Comparison of ENCODE assay signal across 8 cellular contexts in genomic region chr2:132547089-132547687, GRCh38.
A peak's percentile ranks its signal among the peaks of the same experiment; 100 is the strongest.
DNase-seq lines count a peak whose midpoint lies in the region; ATAC-seq, FAIRE-seq and TF ChIP-seq lines count a peak whose summit lies in the region.

No MANE protein-coding gene starts in this region.

- no peaks in the 10 kb centered on the region for H3K27me3 ChIP-seq in K562 (ENCODE audit: control insufficient read depth in 2 of 2, insufficient read depth in 2 of 2, low read length in 2 of 2)

- peak; percentile 75 for ATAC-seq in K562
- ATAC-seq in GM21723 (IDR thresholded peaks at IDR 0.05; ENCODE audit: unreplicated experiment): no peak

- no peaks in the 10 kb centered on the region for H3K9me3 ChIP-seq in K562 (replicated peaks; ENCODE audit: control insufficient read depth, insufficient read depth, low read depth, low read length)

- H3K79me2 ChIP-seq in K562 (ENCODE audit: control insufficient read depth, insufficient read depth, low read length): no peaks in the 10 kb centered on the region

- H4K20me1 ChIP-seq in K562 (replicated peaks; ENCODE audit: control insufficient read depth, insufficient read depth, low read length): no peaks in the 10 kb centered on the region

- no TSS peak for BruUV-seq in K562 (replicated peaks; lab: Mats Ljungman, UMichigan)

- no peaks in the 10 kb centered on the region for H3K36me3 ChIP-seq in K562 (ENCODE audit: control insufficient read depth, insufficient read depth, low read length)

- H2AFZ ChIP-seq in K562 (ENCODE audit: low read depth, low read length): no peak overlapping the region

- in situ Hi-C loops in KBM-7 (cut with MboI; ENCODE audit: low pct_unique_long_range_greater_than_20kb, low sequenced_read_pairs): no loop called here
- in situ Hi-C loops in K562 (cut with MboI): no loop called here

- peak; percentile 73 for FAIRE-seq in K562 (lab: Jason Lieb, UNC)

- no peak for TF ChIP-seq POLR2A in K562 (conservative IDR thresholded peaks at IDR 0.05)

- peak; percentile 65 for TF ChIP-seq CTCF in GM12872 (IDR thresholded peaks at IDR 0.05; ENCODE audit: insufficient read depth, low read depth, low read length)
- peak; percentile 58 to 71 (median 63) for TF ChIP-seq CTCF in K562 (IDR thresholded peaks at IDR 0.05 in 2 of 3, conservative IDR thresholded peaks at IDR 0.05 in 1 of 3; ENCODE audit: insufficient read depth in 2 of 3, low read depth in 1 of 3, low read length in 3 of 3)

- TF ChIP-seq RAD21 in K562 (CRISPR knock-in tag; conservative IDR thresholded peaks at IDR 0.05 in 1 of 2, IDR thresholded peaks at IDR 0.05 in 1 of 2): peak; percentile 37 to 69; a peak in 3 of 4 replicates

- WGBS in K562 (ENCODE audit: insufficient coverage, low coverage, missing lambda C conversion rate): 3% methylated on average over 5 of the region's 5 CpGs

- CTCF ChIA-PET in K562 (lab: Yijun Ruan, JAX; ENCODE audit: low intra/inter-chr PET ratio): no interaction called here

- DNase-seq in A172 (ENCODE audit: low spot score) (peak; percentile 80), KBM-7 (peak; percentile 59), RKO (ENCODE audit: low spot score) (peak; percentile 42), K562 (ENCODE audit: extremely low read depth in 1 of 4, low spot score in 3 of 4) (peak; percentile 55 to 71 (median 56)), iPS-NIHi7 (ENCODE audit: extremely low spot score) (peak; percentile 74)
- DNase-seq in stimulated activated CD4-positive, alpha-beta T cell treated with anti-CD3 and anti-CD28 coated beads, Interleukin-15, amount 100 ng/mL, for 48 hours (ENCODE audit: low read depth in 2 of 2): peak; percentile 14 to 49

- no peaks in the 10 kb centered on the region for H3K4me1 ChIP-seq in K562 (replicated peaks in 1 of 2; ENCODE audit: control insufficient read depth in 2 of 2, insufficient read depth in 2 of 2, low read length in 2 of 2)

- no peak for TF ChIP-seq EP300 in K562 (IDR thresholded peaks at IDR 0.05; ENCODE audit: low read length)

- no peak overlapping the region for H3K9ac ChIP-seq in K562 (ENCODE audit: insufficient read depth in 1 of 2, low read depth in 2 of 2, low read length in 2 of 2)

- intact Hi-C loops in K562 (cut with micrococcal nuclease): loop anchor here (1.0 kb wide), 3 partner anchors 624 to 1297 kb away; no protein-coding TSS in a partner anchor

- no peak overlapping the region for H3K27ac ChIP-seq in K562 (ENCODE audit: extremely low read depth, low read depth, low read length)

- POLR2A ChIA-PET in K562 (lab: Yijun Ruan, JAX): no interaction called here

- no peak overlapping the region for H3K4me2 ChIP-seq in K562 (ENCODE audit: insufficient read depth, low read length)

- H3K9me1 ChIP-seq in K562 (ENCODE audit: control insufficient read depth, insufficient read depth, low read length): no peaks in the 10 kb centered on the region

- no peak overlapping the region for H3K4me3 ChIP-seq in K562

TF ChIP-seq in K562, 482 proteins besides CTCF, POLR2A, EP300 and RAD21:
- TF ChIP-seq SMC3 (conservative IDR thresholded peaks at IDR 0.05; ENCODE audit: insufficient read depth, low read depth, low read length) (peak; percentile 59), ZBTB40 (IDR thresholded peaks at IDR 0.05) (no peak), ZBTB40 (CRISPR knock-in tag; IDR thresholded peaks at IDR 0.05) (no peak), DEAF1 (CRISPR knock-in tag; IDR thresholded peaks at IDR 0.05) (0 out of 2 replicates have a peak, but pooled peaks have one; percentile 30)
- TF ChIP-seq, protein P1, sequence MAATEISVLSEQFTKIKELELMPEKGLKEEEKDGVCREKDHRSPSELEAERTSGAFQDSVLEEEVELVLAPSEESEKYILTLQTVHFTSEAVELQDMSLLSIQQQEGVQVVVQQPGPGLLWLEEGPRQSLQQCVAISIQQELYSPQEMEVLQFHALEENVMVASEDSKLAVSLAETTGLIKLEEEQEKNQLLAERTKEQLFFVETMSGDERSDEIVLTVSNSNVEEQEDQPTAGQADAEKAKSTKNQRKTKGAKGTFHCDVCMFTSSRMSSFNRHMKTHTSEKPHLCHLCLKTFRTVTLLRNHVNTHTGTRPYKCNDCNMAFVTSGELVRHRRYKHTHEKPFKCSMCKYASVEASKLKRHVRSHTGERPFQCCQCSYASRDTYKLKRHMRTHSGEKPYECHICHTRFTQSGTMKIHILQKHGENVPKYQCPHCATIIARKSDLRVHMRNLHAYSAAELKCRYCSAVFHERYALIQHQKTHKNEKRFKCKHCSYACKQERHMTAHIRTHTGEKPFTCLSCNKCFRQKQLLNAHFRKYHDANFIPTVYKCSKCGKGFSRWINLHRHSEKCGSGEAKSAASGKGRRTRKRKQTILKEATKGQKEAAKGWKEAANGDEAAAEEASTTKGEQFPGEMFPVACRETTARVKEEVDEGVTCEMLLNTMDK (IDR thresholded peaks at IDR 0.05; ENCODE audit: borderline replicate concordance, insufficient read depth, low read depth, low read length, poor library complexity, severe bottlenecking): peak; percentile 43
